Comparison of ENCODE assay signal across 21 cellular contexts in genomic region chr9:137107982-137108381, GRCh38. TPM values are rescaled to one million over a fixed set of nuclear protein-coding genes. Genes with fewer than 3 reads are reported as not detected.
DNase-seq lines count a peak whose midpoint lies in the region; ATAC-seq and TF ChIP-seq lines count a peak whose summit lies in the region.
"Had no signal": no experiment of that assay in that cellular context is flagged by ENCODE, and none has a peak within 500 bp of the region (broad histone marks: within the 10 kb centered on the region; RNA-seq: fewer than 3 reads in every experiment).

No MANE protein-coding gene starts in this region.

- H4K20me1 ChIP-seq in H9 (ENCODE audit: control insufficient read depth, insufficient read depth, insufficient read length) (no peaks in the 10 kb centered on the region), hepatocyte (ENCODE audit: insufficient read depth, poor library complexity, severe bottlenecking) (no peaks in the 10 kb centered on the region)

- H3K56ac ChIP-seq in H9 (ENCODE audit: insufficient read length, low read depth, low read length), result no peak overlapping the region

- H3T11ph ChIP-seq in H9 (ENCODE audit: low read length), result no peak overlapping the region

- H3K4me3 ChIP-seq in right atrium auricular region (no peak overlapping the region), hepatocyte (no peak overlapping the region)
- H3K4me3 ChIP-seq: BLaER1, GM23338 had no signal

- H3K79me2 ChIP-seq in H9 (ENCODE audit: insufficient read depth, low read length) (no peaks in the 10 kb centered on the region), hepatocyte (no peaks in the 10 kb centered on the region)

- H4K5ac ChIP-seq in H9 (ENCODE audit: insufficient read length, low read depth, low read length), result no peak overlapping the region

- TF ChIP-seq CTCF in right atrium auricular region (IDR thresholded peaks at IDR 0.05) (no peak), VCaP (conservative IDR thresholded peaks at IDR 0.05) (no peak), H9 (conservative IDR thresholded peaks at IDR 0.05) (no peak), hepatocyte (IDR thresholded peaks at IDR 0.05; ENCODE audit: poor library complexity) (no peak)

- no peak overlapping the region for H2BK12ac ChIP-seq in H9 (ENCODE audit: insufficient read length, low read depth, low read length)

- no peak overlapping the region for H2BK120ac ChIP-seq in H9 (ENCODE audit: low read depth, low read length, poor library complexity, severe bottlenecking)

- H3K36me3 ChIP-seq in right atrium auricular region (peaks cover 87% of the 10 kb centered on the region), hepatocyte (replicated peaks; ENCODE audit: insufficient read depth, low read depth) (no peaks in the 10 kb centered on the region)

- no peak overlapping the region for H2BK5ac ChIP-seq in H9 (ENCODE audit: insufficient read length, low read length)

- no peak overlapping the region for H3K4ac ChIP-seq in H9 (ENCODE audit: low read depth, low read length)

- H3K9ac ChIP-seq in H9 (ENCODE audit: extremely low read depth, insufficient read length, low read length), result no peak overlapping the region
- H3K9ac ChIP-seq: BLaER1 had no signal

- H3K4me3 Mint-ChIP-seq in stimulated activated naive CD8-positive, alpha-beta T cell treated with anti-CD3 and anti-CD28 coated beads, Interleukin-15, amount 100 ng/mL, for 72 hours, result no peak overlapping the region
- no peak overlapping the region for H3K4me3 Mint-ChIP-seq in H9
- H3K4me3 Mint-ChIP-seq: CD8-positive, alpha-beta T cell; GM23338 had no signal

- H4K91ac ChIP-seq in H9 (ENCODE audit: insufficient read length, low read depth, low read length), result no peak overlapping the region

- H2BK15ac ChIP-seq in H9 (ENCODE audit: low read depth, low read length), result no peak overlapping the region

- no peak overlapping the region for H3K18ac ChIP-seq in H9 (ENCODE audit: insufficient read length, low read depth, low read length)

- no peak overlapping the region for H4K8ac ChIP-seq in H9 (replicated peaks; ENCODE audit: insufficient read length, low read depth, low read length)

- H3K23me2 ChIP-seq in H9 (ENCODE audit: insufficient read length, low read depth, low read length, poor library complexity, severe bottlenecking), result no peaks in the 10 kb centered on the region

- no peaks in the 10 kb centered on the region for H3K27me3 ChIP-seq in right atrium auricular region
- H3K27me3 ChIP-seq in H9 (ENCODE audit: insufficient read depth, low read length), result no peaks in the 10 kb centered on the region
- no peaks in the 10 kb centered on the region for H3K27me3 ChIP-seq in hepatocyte
- H3K27me3 ChIP-seq: BLaER1 had no signal

- intact Hi-C loops in Right ventricle myocardium inferior (cut with DNase I), result no loop called here
- intact Hi-C loops in posterior vena cava (cut with DNase I), result no loop called here

- H3K4me2 ChIP-seq in H9 (ENCODE audit: insufficient read depth, insufficient read length, low read length) (no peak overlapping the region), hepatocyte (no peak overlapping the region)
- H3K4me2 ChIP-seq: BLaER1, GM23338 had no signal

- H3K79me1 ChIP-seq in H9 (ENCODE audit: insufficient read depth, low read depth, low read length, poor library complexity, severe bottlenecking), result no peaks in the 10 kb centered on the region

- ATAC-seq in Right ventricle myocardium inferior, result no peak
- peak; percentile 26 for ATAC-seq in stimulated activated naive CD8-positive, alpha-beta T cell treated with anti-CD3 and anti-CD28 coated beads, Interleukin-15, amount 100 ng/mL, for 72 hours
- ATAC-seq in stimulated activated naive CD8-positive, alpha-beta T cell treated with anti-CD3 and anti-CD28 coated beads, Interleukin-15, Interleukin-2, amounts not matched to agents 100 U/mL and 50 U/mL, for 24 hours, result no peak
- ATAC-seq: CD8-positive, alpha-beta T cell; GM23338; HepG2 had no signal

- no peaks in the 10 kb centered on the region for H3K27me3 Mint-ChIP-seq in stimulated activated naive CD8-positive, alpha-beta T cell treated with anti-CD3 and anti-CD28 coated beads, Interleukin-15, amount 100 ng/mL, for 72 hours
- peaks cover 2% of the 10 kb centered on the region for H3K27me3 Mint-ChIP-seq in H9 (ENCODE audit: low read depth)
- H3K27me3 Mint-ChIP-seq: IgD-negative memory B cell had no signal

- H3K23ac ChIP-seq in H9 (ENCODE audit: insufficient read length, low read depth, low read length), result no peak overlapping the region

- H3K4me1 Mint-ChIP-seq in stimulated activated naive CD8-positive, alpha-beta T cell treated with anti-CD3 and anti-CD28 coated beads, Interleukin-15, amount 100 ng/mL, for 72 hours, result peaks cover 11% of the 10 kb centered on the region
- no peaks in the 10 kb centered on the region for H3K4me1 Mint-ChIP-seq in H9
- H3K4me1 Mint-ChIP-seq: GM23338, IgD-negative memory B cell had no signal

- WGBS in H9 (ENCODE audit: extremely low coverage, insufficient read length, low lambda C conversion rate), result no CpG with 5 or more reads among the region's 17 CpGs
- WGBS in hepatocyte (ENCODE audit: low lambda C conversion rate, missing lambda C conversion rate), result 100% methylated on average over 14 of the region's 17 CpGs

- peaks cover 4 to 19% (median 5%) of the 10 kb centered on the region in 3 experiments; a peak in 6 of 7 replicates for H3K36me3 Mint-ChIP-seq in H9 (ENCODE audit: insufficient read depth in 1 of 3, low read depth in 3 of 3)
- H3K36me3 Mint-ChIP-seq: IgD-negative memory B cell had no signal

- H3K14ac ChIP-seq in H9 (ENCODE audit: insufficient read depth, low read length), result no peak overlapping the region

- H3K27ac ChIP-seq in right atrium auricular region (no peak overlapping the region), VCaP (peak overlapping the region; percentile 65), H9 (ENCODE audit: insufficient read length, low read depth, low read length) (no peak overlapping the region), hepatocyte (no peak overlapping the region)
- H3K27ac ChIP-seq: BLaER1 had no signal

- H2AK5ac ChIP-seq in H9 (ENCODE audit: insufficient read length, low read length), result no peak overlapping the region

- no peak overlapping the region for H2BK20ac ChIP-seq in H9 (ENCODE audit: low read depth, low read length, poor library complexity, severe bottlenecking)

- H2AFZ ChIP-seq in H9 (ENCODE audit: low read length) (no peak overlapping the region), hepatocyte (no peak overlapping the region)
- H2AFZ ChIP-seq: GM23338 had no signal

- DNase-seq in Right ventricle myocardium inferior (ENCODE audit: missing footprints), result peak; percentile 43
- DNase-seq in right atrium auricular region (ENCODE audit: low spot score), result no peak
- DNase-seq in stimulated activated naive CD8-positive, alpha-beta T cell treated with anti-CD3 and anti-CD28 coated beads, Interleukin-15, amount 100 ng/mL, for 72 hours, result no peak
- no peak for DNase-seq in stimulated activated naive CD8-positive, alpha-beta T cell treated with anti-CD3 and anti-CD28 coated beads, Interleukin-15, Interleukin-2, amounts not matched to agents 100 U/mL and 50 U/mL, for 24 hours
- DNase-seq in posterior vena cava (ENCODE audit: low spot score), result peak; percentile 80
- no peak for DNase-seq in H9
- DNase-seq in hepatocyte (ENCODE audit: low spot score), result no peak
- DNase-seq: 8988T; Calu3; CD8-positive, alpha-beta T cell; DMS 273 treated with DMSO at 0.1 percent for 48 hours; DMS53; DND-41; EL had no signal

- H3K4me1 ChIP-seq in right atrium auricular region (no peaks in the 10 kb centered on the region), H9 (ENCODE audit: insufficient read depth, low read length) (no peaks in the 10 kb centered on the region), hepatocyte (ENCODE audit: insufficient read depth) (no peaks in the 10 kb centered on the region)

- no peaks in the 10 kb centered on the region for H3K9me2 ChIP-seq in hepatocyte (replicated peaks; ENCODE audit: insufficient read depth)

- no peak overlapping the region for H3K27ac Mint-ChIP-seq in stimulated activated naive CD8-positive, alpha-beta T cell treated with anti-CD3 and anti-CD28 coated beads, Interleukin-15, amount 100 ng/mL, for 72 hours
- no peak overlapping the region for H3K27ac Mint-ChIP-seq in H9
- H3K27ac Mint-ChIP-seq: CD8-positive, alpha-beta T cell; GM23338; IgD-negative memory B cell had no signal

- H3K9me3 Mint-ChIP-seq in stimulated activated naive CD8-positive, alpha-beta T cell treated with anti-CD3 and anti-CD28 coated beads, Interleukin-15, amount 100 ng/mL, for 72 hours, result no peaks in the 10 kb centered on the region
- peaks cover 2 to 3% of the 10 kb centered on the region in 2 experiments; a peak in 2 of 5 replicates for H3K9me3 Mint-ChIP-seq in H9
- H3K9me3 Mint-ChIP-seq: CD8-positive, alpha-beta T cell; GM23338; IgD-negative memory B cell had no signal

- H3K9me3 ChIP-seq in right atrium auricular region (no peaks in the 10 kb centered on the region), H9 (ENCODE audit: control insufficient read depth, low read depth, low read length) (peaks cover 1% of the 10 kb centered on the region), hepatocyte (ENCODE audit: low read depth) (no peaks in the 10 kb centered on the region)

RNA-seq across cellular contexts. Expression of gene DPP7, which starts 6.6 kb away (rescaled TPM):
- total RNA-seq in Right ventricle myocardium inferior (143 TPM), right atrium auricular region (100 to 1,000 TPM; 165 to 188 TPM), posterior vena cava (100 to 1,000 TPM; 108 to 128 TPM), H9 (2021) (27.3 and 29.4 TPM in 2 replicates), hepatocyte (206 and 207 TPM in 2 replicates)
- polyA plus RNA-seq in hepatocyte, result 544 and 678 TPM in 2 replicates

RNA-seq across cellular contexts. Expression of gene MAN1B1, which starts 21.2 kb away (rescaled TPM):
- total RNA-seq in Right ventricle myocardium inferior (20.4 TPM), right atrium auricular region (10 to 100 TPM; 20.9 to 26.8 TPM), posterior vena cava (10 to 100 TPM; 32.0 to 44.3 TPM), H9 (2021) (32.7 and 34.9 TPM in 2 replicates), hepatocyte (54.6 and 60.8 TPM in 2 replicates)
- polyA plus RNA-seq in hepatocyte, result 94.2 and 101 TPM in 2 replicates

RNA-seq across cellular contexts. Expression of gene UAP1L1, which starts 30.7 kb away (rescaled TPM):
- 13.6 TPM for total RNA-seq in Right ventricle myocardium inferior
- total RNA-seq in right atrium auricular region, result 1 to 10 TPM; 4.3 to 6.3 TPM
- 10 to 100 TPM; 15.2 to 20.5 TPM for total RNA-seq in posterior vena cava
- 5.6 and 6.6 TPM in 2 replicates for total RNA-seq in H9 (2021)
- total RNA-seq in hepatocyte, result 11.2 and 15.6 TPM in 2 replicates
- polyA plus RNA-seq in hepatocyte, result 39.1 and 40.1 TPM in 2 replicates

RNA-seq across cellular contexts. Expression of gene GRIN1, which starts 31.0 kb away (rescaled TPM):
- total RNA-seq in Right ventricle myocardium inferior (not detected), right atrium auricular region (not detected), posterior vena cava (not detected), H9 (2021) (2.0 and 2.9 TPM in 2 replicates), hepatocyte (not detected in 2 replicates)
- polyA plus RNA-seq in hepatocyte, result not detected in 2 replicates
- total RNA-seq: CD8-positive, alpha-beta T cell; G401; HepG2 had no signal
- polyA plus RNA-seq: AG04450, IgD-negative memory B cell had no signal

RNA-seq across cellular contexts. Expression of gene SAPCD2, which starts 37.6 kb away (rescaled TPM):
- total RNA-seq in Right ventricle myocardium inferior (0.22 TPM), right atrium auricular region (under 1 TPM; 0.12 to 0.63 TPM), posterior vena cava (under 1 TPM; 0.33 to 0.42 TPM), H9 (2021) (29.8 and 30.0 TPM in 2 replicates), hepatocyte (4.6 and 7.5 TPM in 2 replicates)
- polyA plus RNA-seq in hepatocyte, result 4.8 and 5.6 TPM in 2 replicates

Comparison
In these comparisons a context has a peak if more than half of its experiments do, and no peak if none do; other contexts are left out.
1. DNase-seq: peak in Right ventricle myocardium inferior (single experiment) and posterior vena cava (single experiment); none in right atrium auricular region (single experiment), stimulated activated naive CD8-positive, alpha-beta T cell treated with anti-CD3 and anti-CD28 coated beads, Interleukin-15, amount 100 ng/mL, for 72 hours (0 of 2), stimulated activated naive CD8-positive, alpha-beta T cell treated with anti-CD3 and anti-CD28 coated beads, Interleukin-15, Interleukin-2, amounts not matched to agents 100 U/mL and 50 U/mL, for 24 hours (single experiment), H9 (single experiment) and hepatocyte (single experiment).